In the genomic region with DNA sequence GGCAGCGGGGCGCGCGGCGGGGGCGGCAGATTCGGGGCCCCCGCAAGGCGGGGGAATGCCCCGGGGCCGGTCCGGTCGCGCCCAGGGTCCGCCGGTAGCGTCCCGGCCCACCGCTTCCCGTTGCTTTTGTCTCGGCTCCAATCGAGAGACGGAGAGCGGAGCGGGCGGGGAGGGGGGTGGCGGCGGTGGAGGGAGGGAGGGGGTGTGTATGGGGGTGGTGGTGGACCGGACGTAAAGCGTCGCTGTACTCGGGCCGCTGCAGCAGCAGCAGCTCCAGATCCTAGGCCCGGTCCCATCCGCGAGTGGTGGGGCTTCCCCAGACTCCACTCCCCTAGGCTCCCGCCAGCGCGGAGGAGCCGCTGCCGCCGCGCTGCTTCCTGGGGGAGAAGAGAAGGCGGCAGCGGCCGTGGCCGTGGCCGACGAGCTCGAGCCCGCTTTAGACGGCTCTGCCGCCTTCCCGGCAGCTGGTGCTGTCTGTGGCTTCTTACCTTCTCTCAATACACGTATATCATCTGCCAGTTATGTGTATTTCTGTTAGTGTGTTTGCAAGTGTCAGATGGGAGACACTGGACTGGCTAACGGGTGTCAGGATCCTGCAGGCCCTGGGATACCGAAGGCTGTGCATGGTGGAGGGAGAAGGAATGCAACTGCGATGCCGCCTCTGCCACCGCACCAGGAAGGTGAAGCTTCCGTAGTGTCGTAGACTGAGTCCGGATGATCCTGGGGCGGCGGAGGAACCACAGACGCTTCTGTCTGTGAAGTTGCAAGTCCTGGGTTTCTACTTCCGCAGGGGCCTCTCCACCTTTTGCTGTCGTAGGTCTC, we compare ENCODE assay signal across 8 cellular contexts. TPM values are rescaled to one million over a fixed set of nuclear protein-coding genes. Genes with fewer than 3 reads are reported as not detected.
DNase-seq lines count a peak whose midpoint lies in the region; ATAC-seq and TF ChIP-seq lines count a peak whose summit lies in the region.

No MANE protein-coding gene starts in this region.

- H3K4me3 ChIP-seq in HUES64 (ENCODE audit: low read length), result peak overlapping the region; percentile 100
- H3K4me3 ChIP-seq in neutrophil (ENCODE audit: low read depth in 1 of 2, low read length in 1 of 2), result peak overlapping the region; percentile 78 to 90

- H3K4me1 ChIP-seq in HUES64 (ENCODE audit: insufficient read depth, low read length), result peaks cover 33% of the 10 kb centered on the region
- peaks cover 34 to 37% of the 10 kb centered on the region in 2 experiments for H3K4me1 ChIP-seq in neutrophil (ENCODE audit: control insufficient read depth in 1 of 2, insufficient read depth in 1 of 2, low read depth in 1 of 2, low read length in 1 of 2)

- no peaks in the 10 kb centered on the region for H3K27me3 ChIP-seq in HUES64 (ENCODE audit: insufficient read depth, low read length)
- H3K27me3 ChIP-seq in neutrophil, result no peaks in the 10 kb centered on the region

- H3K36me3 ChIP-seq in HUES64 (ENCODE audit: insufficient read depth, low read length), result peaks cover 33% of the 10 kb centered on the region
- peaks cover 19% of the 10 kb centered on the region for H3K36me3 ChIP-seq in neutrophil

- H3K27ac ChIP-seq in HUES64 (ENCODE audit: low read depth, low read length), result peak overlapping the region; percentile 99
- peak overlapping the region; percentile 97 for H3K27ac ChIP-seq in neutrophil

- no peak for TF ChIP-seq CTCF in neutrophil (IDR thresholded peaks at IDR 0.05)

- peak overlapping the region; percentile 98 for H3K9ac ChIP-seq in HUES64 (ENCODE audit: low read depth, low read length)

- peak; percentile 39 for ATAC-seq in GM21526 (IDR thresholded peaks at IDR 0.05; ENCODE audit: low FRiP score, unreplicated experiment)

- DNase-seq in DMS79 treated with DMSO at 0.1 percent for 48 hours (lab: John Stamatoyannopoulos, UW) (peak; percentile 1), RPMI8226 (peak; percentile 70), activated gamma-delta T cell treated with Interleukin-2 at 50 U/mL for 16 hours (peak; percentile 68), foreskin melanocyte (peak; percentile 57), superior temporal gyrus (ENCODE audit: extremely low spot score) (peak; percentile 60)

- WGBS in HUES64, result under 1% methylated on average over 61 of the region's 69 CpGs

- H3K9me3 ChIP-seq in HUES64 (ENCODE audit: insufficient read depth, low read depth, low read length), result no peaks in the 10 kb centered on the region
- no peaks in the 10 kb centered on the region for H3K9me3 ChIP-seq in neutrophil

RNA-seq across cellular contexts. Expression of a gene that starts 0.5 kb away (rescaled TPM):
- 55.5 TPM for polyA plus RNA-seq in HUES64 (2013, experiment 1 of 2)
- polyA plus RNA-seq in HUES64 (2013, experiment 2 of 2), result 54.0 TPM

Comparison
In these comparisons a context has a peak if more than half of its experiments do, and no peak if none do; other contexts are left out.
1. Peak in every context shown above with its lines: DNase-seq, ATAC-seq, H3K4me3 ChIP-seq and H3K27ac ChIP-seq.
2. DNase-seq: peak in every context shown above with its lines; median percentile 70 in RPMI8226; 68 in activated gamma-delta T cell treated with Interleukin-2 at 50 U/mL for 16 hours; 60 in superior temporal gyrus; 57 in foreskin melanocyte; 1 in DMS79 treated with DMSO at 0.1 percent for 48 hours.